In the genomic region with DNA sequence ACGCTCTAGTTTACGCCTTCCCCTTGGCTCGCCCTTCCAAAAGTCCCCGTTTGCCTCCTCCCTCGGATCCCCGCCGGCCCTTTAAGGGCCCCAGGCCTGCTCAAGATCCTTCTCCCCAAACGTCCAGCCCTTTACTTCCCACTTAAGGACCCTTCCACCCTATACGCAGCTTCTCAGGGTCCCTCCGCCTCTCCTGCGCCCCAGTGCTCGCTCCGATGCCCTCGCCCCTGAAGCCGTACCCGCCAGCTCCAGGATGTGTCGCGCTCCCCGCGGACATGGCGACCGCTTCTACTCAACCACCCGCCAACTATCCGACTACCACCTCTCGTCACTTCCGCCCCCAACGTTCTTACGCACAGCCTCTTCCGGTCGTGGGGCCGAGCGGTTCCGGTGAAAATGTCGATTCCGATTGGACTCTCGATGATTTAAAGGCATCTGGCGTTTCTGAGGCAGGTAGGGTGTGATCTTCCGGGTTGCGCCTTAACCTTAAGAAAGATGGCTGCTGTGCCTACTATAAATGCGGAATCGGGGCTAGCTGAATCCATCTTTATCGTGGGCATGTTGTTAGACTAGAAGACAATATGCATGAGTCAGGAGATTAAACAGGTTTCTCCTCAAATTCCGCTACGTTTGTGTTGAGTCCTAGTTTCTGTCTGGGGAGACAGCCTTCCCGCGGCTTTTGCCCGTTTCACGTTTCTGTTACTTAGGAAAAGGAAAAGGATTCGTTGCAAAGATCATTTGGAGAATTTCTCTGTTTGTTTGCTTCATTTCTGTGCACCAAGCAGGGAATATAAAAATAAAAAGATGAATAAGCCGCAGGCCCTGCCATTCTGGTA, we compare ENCODE assay signal across 8 cellular contexts. TPM values are rescaled to one million over a fixed set of nuclear protein-coding genes. Genes with fewer than 3 reads are reported as not detected.
DNase-seq lines count a peak whose midpoint lies in the region; ATAC-seq and TF ChIP-seq lines count a peak whose summit lies in the region.

A gene (minus strand): TSS at position 317 of the 836 bp plus-strand sequence. CDS start 40 bp downstream, at position 277.

- peaks cover 13% of the 10 kb centered on the region for H4K20me1 ChIP-seq in MM.1S (ENCODE audit: insufficient read depth, low read length)

- in situ Hi-C loops in HAP-1 (cut with MboI; ENCODE audit: low sequenced_read_pairs) = loop anchor here (10.0 kb wide), 1 partner anchor 120 kb away; a partner anchor contains a TSS

- H3K4me3 ChIP-seq in HAP-1 (peak within 1 kb of the TSS; percentile 86), MM.1S (ENCODE audit: low read length) (peak within 1 kb of the TSS; percentile 85), neuron (ENCODE audit: low read length) (peak within 1 kb of the TSS; percentile 63)

- peaks cover 46% of the 10 kb centered on the region for H3K36me3 ChIP-seq in HAP-1 (replicated peaks)
- H3K36me3 ChIP-seq in MM.1S (replicated peaks; ENCODE audit: insufficient read depth, low read length) = peaks cover 12% of the 10 kb centered on the region
- peaks cover 40% of the 10 kb centered on the region for H3K36me3 ChIP-seq in neuron (ENCODE audit: insufficient read depth, low read length)

- H3K79me2 ChIP-seq in MM.1S (ENCODE audit: low read length) = peaks cover 52% of the 10 kb centered on the region

- DNase-seq in GDM1 (lab: John Stamatoyannopoulos, UW) (peak; percentile 98), HAP-1 (ENCODE audit: low spot score in 2 of 2) (peak; percentile 96 to 99), MM.1S (peak; percentile 100), SIG-M5 (lab: John Stamatoyannopoulos, UW) (peak; percentile 99), activated gamma-delta T cell (lab: John Stamatoyannopoulos, UW) (peak; percentile 71), foreskin keratinocyte (peak; percentile 98 to 99)

- H3F3A ChIP-seq in MM.1S (ENCODE audit: insufficient read depth, low read length) = peaks cover 29% of the 10 kb centered on the region

- H3K27ac ChIP-seq in MM.1S (ENCODE audit: low read length) = peak within 1 kb of the TSS; percentile 67
- H3K27ac ChIP-seq in foreskin keratinocyte = peak within 1 kb of the TSS; percentile 95

- peak within 1 kb of the TSS; percentile 91 for H3K9ac ChIP-seq in MM.1S (ENCODE audit: low read length)

- no peaks in the 10 kb centered on the region for H3K9me2 ChIP-seq in MM.1S (replicated peaks; ENCODE audit: insufficient read depth, low read length)

- peaks cover 21% of the 10 kb centered on the region for H3K4me1 ChIP-seq in HAP-1
- peaks cover 19% of the 10 kb centered on the region for H3K4me1 ChIP-seq in MM.1S (ENCODE audit: low read length)
- peaks cover 26% of the 10 kb centered on the region for H3K4me1 ChIP-seq in foreskin keratinocyte
- H3K4me1 ChIP-seq in neuron (ENCODE audit: insufficient read depth, low read length) = peaks cover 36% of the 10 kb centered on the region

- H3K9me3 ChIP-seq in HAP-1 (no peaks in the 10 kb centered on the region), MM.1S (replicated peaks; ENCODE audit: insufficient read depth, low read length) (no peaks in the 10 kb centered on the region), neuron (ENCODE audit: low read length) (no peaks in the 10 kb centered on the region)

- peak within 1 kb of the TSS; percentile 43 for H2AFZ ChIP-seq in MM.1S (ENCODE audit: low read length)
- peak within 1 kb of the TSS; percentile 70 for H2AFZ ChIP-seq in neuron (ENCODE audit: low read depth, low read length)

- ATAC-seq in foreskin keratinocyte = peak; percentile 88

- H3K27me3 ChIP-seq in HAP-1 (ENCODE audit: low read depth) = no peaks in the 10 kb centered on the region
- no peaks in the 10 kb centered on the region for H3K27me3 ChIP-seq in MM.1S (replicated peaks; ENCODE audit: insufficient read depth, low read length)
- no peaks in the 10 kb centered on the region for H3K27me3 ChIP-seq in foreskin keratinocyte
- no peaks in the 10 kb centered on the region for H3K27me3 ChIP-seq in neuron (ENCODE audit: insufficient read depth, low read length)

- H3K4me2 ChIP-seq in MM.1S (ENCODE audit: low read depth, low read length) = peak within 1 kb of the TSS; percentile 86

- TF ChIP-seq CTCF in MM.1S (IDR thresholded peaks at IDR 0.05; ENCODE audit: low read length) = peak; percentile 37
- TF ChIP-seq CTCF in foreskin keratinocyte (conservative IDR thresholded peaks at IDR 0.05) = peak; percentile 19
- no peak for TF ChIP-seq CTCF in subcutaneous adipose tissue (IDR thresholded peaks at IDR 0.05; ENCODE audit: low read depth)

RNA-seq across cellular contexts. Expression of the gene that starts here (rescaled TPM):
- total RNA-seq in foreskin keratinocyte = 22.7 and 27.9 TPM in 2 replicates
- polyA plus RNA-seq in foreskin keratinocyte = 9.0 and 12.1 TPM in 2 replicates
- total RNA-seq in subcutaneous adipose tissue = 10 to 100 TPM; 30.9 to 62.0 (median 39.5) TPM

Comparison
In these comparisons a context has a peak if more than half of its experiments do, and no peak if none do; other contexts are left out.
1. Peak in every context shown above with its lines: DNase-seq, ATAC-seq, H3K4me3 ChIP-seq and H3K27ac ChIP-seq.